Comparison of ENCODE assay signal across 2 cellular contexts in genomic region chr3:67017211-67017610, GRCh38.
TF ChIP-seq lines count a peak whose summit lies in the region.

No MANE protein-coding gene starts in this region.

TF ChIP-seq in HepG2, 621 proteins besides CTCF, POLR2A, EP300 and RAD21:
- no peak for TF ChIP-seq GMEB2 (CRISPR knock-in tag; IDR thresholded peaks at IDR 0.05; ENCODE audit: low read depth)
- no peak for TF ChIP-seq MEIS1 (CRISPR knock-in tag; IDR thresholded peaks at IDR 0.05; ENCODE audit: borderline replicate concordance)
- no peak for TF ChIP-seq SOX13 (IDR thresholded peaks at IDR 0.05)
- peak in 1 of 2 experiments; percentile 49; a peak in 1 of 4 replicates for TF ChIP-seq SOX13 (CRISPR knock-in tag; conservative IDR thresholded peaks at IDR 0.05 in 1 of 2, IDR thresholded peaks at IDR 0.05 in 1 of 2)
- no peak for TF ChIP-seq RNF219 (CRISPR knock-in tag; IDR thresholded peaks at IDR 0.05)
- 0 out of 2 replicates have a peak, but pooled peaks have one; percentile 24 for TF ChIP-seq SRF (IDR thresholded peaks at IDR 0.05; ENCODE audit: low read depth, low read length)
- TF ChIP-seq FOXA1 (IDR thresholded peaks at IDR 0.05) = no peak
- 0 out of 2 replicates have a peak, but pooled peaks have one; percentile 16 for TF ChIP-seq FOXA1 (CRISPR knock-in tag; IDR thresholded peaks at IDR 0.05)
- 0 out of 2 replicates have a peak, but pooled peaks have one; percentile 38 for TF ChIP-seq MEIS2 (CRISPR knock-in tag; IDR thresholded peaks at IDR 0.05)
- TF ChIP-seq SOX5 (CRISPR knock-in tag; IDR thresholded peaks at IDR 0.05; ENCODE audit: borderline replicate concordance) = peak; percentile 37; the same call in 1 of the 2 replicates
- no peak for TF ChIP-seq SOX6 (IDR thresholded peaks at IDR 0.05)
- peak; percentile 42; the same call in 1 of the 2 replicates for TF ChIP-seq SOX6 (CRISPR knock-in tag; IDR thresholded peaks at IDR 0.05)

TF ChIP-seq in WTC11, 78 proteins besides CTCF, POLR2A, EP300 and RAD21 (continued from another document):
- no peak for TF ChIP-seq AFF4 (CRISPR knock-in tag; IDR thresholded peaks at IDR 0.05; ENCODE audit: borderline replicate concordance)
- no peak for TF ChIP-seq CREB1 (CRISPR knock-in tag; IDR thresholded peaks at IDR 0.05)
- TF ChIP-seq GRHL2 (CRISPR knock-in tag; IDR thresholded peaks at IDR 0.05; ENCODE audit: insufficient replicate concordance, severe bottlenecking) = no peak
- no peak for TF ChIP-seq OVOL2 (CRISPR knock-in tag; IDR thresholded peaks at IDR 0.05; ENCODE audit: borderline replicate concordance)
- no peak for TF ChIP-seq ZNF671 (CRISPR knock-in tag; IDR thresholded peaks at IDR 0.05)
- TF ChIP-seq ZNF423 (CRISPR knock-in tag; IDR thresholded peaks at IDR 0.05) = no peak
- TF ChIP-seq MXD4 (CRISPR knock-in tag; IDR thresholded peaks at IDR 0.05; ENCODE audit: borderline replicate concordance) = no peak
- TF ChIP-seq KAT7 (CRISPR knock-in tag; IDR thresholded peaks at IDR 0.05; ENCODE audit: borderline replicate concordance) = no peak
- no peak for TF ChIP-seq CBFB (CRISPR knock-in tag; IDR thresholded peaks at IDR 0.05; ENCODE audit: low read depth)
- TF ChIP-seq CREM (CRISPR knock-in tag; IDR thresholded peaks at IDR 0.05) = no peak
- TF ChIP-seq MAX (CRISPR knock-in tag; IDR thresholded peaks at IDR 0.05) = no peak
- no peak for TF ChIP-seq JUN (CRISPR knock-in tag; IDR thresholded peaks at IDR 0.05)
- no peak for TF ChIP-seq ATF3 (CRISPR knock-in tag; conservative IDR thresholded peaks at IDR 0.05)
